ENCODE assay signal across 16 cellular contexts in the genomic region with DNA sequence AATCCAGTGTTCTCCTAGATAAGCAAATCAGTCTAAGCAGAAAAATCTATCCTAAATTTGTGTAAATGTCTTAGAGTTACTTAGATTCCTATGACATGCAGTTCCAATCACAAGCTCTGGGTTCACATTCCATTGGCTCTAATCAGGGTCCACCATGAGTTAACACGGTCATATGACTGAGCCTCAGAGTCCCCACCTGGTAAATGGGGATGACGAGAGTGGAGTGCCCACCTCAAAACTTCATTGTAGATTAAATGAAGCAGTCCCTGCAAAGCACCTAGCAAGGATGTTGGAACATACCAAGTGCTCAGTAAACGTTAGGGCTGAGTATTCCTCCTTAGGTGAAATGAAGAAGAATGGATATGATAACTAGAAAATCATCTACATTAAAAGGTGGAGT.
"Had no signal": no experiment of that assay in that cellular context is flagged by ENCODE, and none has a peak within 500 bp of the region (broad histone marks: within the 10 kb centered on the region; RNA-seq: fewer than 3 reads in every experiment).

No MANE protein-coding gene starts in this region.

- H3K4me1 ChIP-seq: ascending aorta had no signal

- H3K9me3 Mint-ChIP-seq: activated T-cell treated with anti-CD3 and anti-CD28 coated beads, Interleukin-2, amount 50 U/mL, for 4 hours; naive thymus-derived CD4-positive, alpha-beta T cell; stimulated activated naive CD8-positive, alpha-beta T cell treated with anti-CD3 and anti-CD28 coated beads, Interleukin-15, amount 100 ng/mL, for 72 hours had no signal

- DNase-seq: activated CD4-positive, alpha-beta T cell treated with anti-CD3 and anti-CD28 coated beads for 1 hour; activated CD4-positive, alpha-beta T cell treated with anti-CD3 and anti-CD28 coated beads, Interleukin-2, amount 50 U/mL, for 48 hours; activated gamma-delta T cell; activated T-cell treated with anti-CD3 and anti-CD28 coated beads, Interleukin-2, amount 50 U/mL, for 4 hours; heart right ventricle; mucosa of descending colon; naive thymus-derived CD4-positive, alpha-beta T cell; nucleus accumbens; stimulated activated naive CD8-positive, alpha-beta T cell treated with anti-CD3 and anti-CD28 coated beads, Interleukin-15, amount 100 ng/mL, for 72 hours; T1000; testis; upper lobe of left lung had no signal

- H3K27me3 ChIP-seq: ascending aorta, heart right ventricle, right atrium auricular region, testis, upper lobe of left lung had no signal

- H3K9me3 ChIP-seq: ascending aorta, gastroesophageal sphincter, heart right ventricle, mucosa of descending colon, right atrium auricular region, testis, upper lobe of left lung had no signal

- H3K4me3 Mint-ChIP-seq: activated T-cell treated with anti-CD3 and anti-CD28 coated beads, Interleukin-2, amount 50 U/mL, for 4 hours had no signal

- H3K36me3 ChIP-seq: ascending aorta, gastroesophageal sphincter, heart right ventricle, right atrium auricular region, upper lobe of left lung had no signal

- H3K27ac ChIP-seq: ascending aorta, gastroesophageal sphincter, right atrium auricular region, testis had no signal

- ATAC-seq: activated T-cell treated with anti-CD3 and anti-CD28 coated beads, Interleukin-2, amount 50 U/mL, for 4 hours; gastroesophageal sphincter; heart right ventricle; mucosa of descending colon; naive thymus-derived CD4-positive, alpha-beta T cell; stimulated activated naive CD8-positive, alpha-beta T cell treated with anti-CD3 and anti-CD28 coated beads, Interleukin-15, amount 100 ng/mL, for 72 hours had no signal

- H3K27me3 Mint-ChIP-seq: stimulated activated naive CD8-positive, alpha-beta T cell treated with anti-CD3 and anti-CD28 coated beads, Interleukin-15, amount 100 ng/mL, for 72 hours had no signal

- H3K4me3 ChIP-seq: ascending aorta, gastroesophageal sphincter, heart right ventricle, mucosa of descending colon, right atrium auricular region, smooth muscle cell, testis, upper lobe of left lung had no signal
